8 cellular contexts compared by ENCODE assay signal in genomic region chr19:4246767-4247593, GRCh38. TPM values are rescaled to one million over a fixed set of nuclear protein-coding genes. Genes with fewer than 3 reads are reported as not detected.
A peak's percentile ranks its signal among the peaks of the same experiment; 100 is the strongest.
DNase-seq lines count a peak whose midpoint lies in the region; ATAC-seq and TF ChIP-seq lines count a peak whose summit lies in the region.

Gene YJU2 (plus strand): TSS chr19:4247080. CDS start chr19:4247147, 67 bp downstream.

- H3K9me3 ChIP-seq in IMR-90 (ENCODE audit: control insufficient read depth, insufficient read depth, low read length) (peaks cover under 1% of the 10 kb centered on the region; the same call in 1 of the 2 replicates), OCI-LY7 (ENCODE audit: low read length) (peaks cover 3% of the 10 kb centered on the region; the same call in 1 of the 2 replicates)

- POLR2A ChIA-PET in IMR-90 (lab: Charles Lee; ENCODE audit: unreplicated experiment) (no interaction called here), OCI-LY7 (lab: Charles Lee) (interaction anchor here (0.6 to 1.2 kb wide), 2 partner anchors 20 to 259 kb away, joined by 3 to 8 read pairs; no protein-coding TSS in a partner anchor)

- peak within 1 kb of the TSS; percentile 90; the same call in 1 of the 2 replicates for H3K23ac ChIP-seq in IMR-90 (ENCODE audit: low read depth, low read length)

- H3K4me1 ChIP-seq in IMR-90 (ENCODE audit: control insufficient read depth, insufficient read depth, low read length), result no peaks in the 10 kb centered on the region
- peaks cover 27% of the 10 kb centered on the region for H3K4me1 ChIP-seq in OCI-LY7 (ENCODE audit: insufficient read depth, low read length, poor library complexity, severe bottlenecking)

- TF ChIP-seq POLR2A in IMR-90 (IDR thresholded peaks at IDR 0.05; ENCODE audit: low read depth, low read length), result peak; percentile 92

- H3K9ac ChIP-seq in IMR-90 (ENCODE audit: low read depth, low read length), result peak within 1 kb of the TSS; percentile 83

- H4K91ac ChIP-seq in IMR-90 (ENCODE audit: insufficient read depth, low read depth, low read length), result peak within 1 kb of the TSS; percentile 93

- peak within 1 kb of the TSS; percentile 96 for H3K4ac ChIP-seq in IMR-90 (ENCODE audit: low read depth, low read length)

- peak; percentile 97 for DNase-seq in DMS153 (lab: John Stamatoyannopoulos, UW)
- peak; percentile 99 for DNase-seq in IMR-90
- peak; percentile 100 for DNase-seq in OCI-LY7 (ENCODE audit: low spot score)
- peak; percentile 98 for DNase-seq in activated T-cell treated with anti-CD3 and anti-CD28 coated beads for 1 hour (ENCODE audit: low read depth)
- peak; percentile 99 for DNase-seq in epidermal melanocyte (ENCODE audit: insufficient read length, low spot score)
- peak; percentile 90 for DNase-seq in middle frontal gyrus (ENCODE audit: extremely low spot score, low spot score)
- peak; percentile 95 to 98 for DNase-seq in stimulated activated CD8-positive, alpha-beta memory T cell treated with anti-CD3 and anti-CD28 coated beads, Interleukin-2, amount 100 ng/mL, for 48 hours (ENCODE audit: low read depth in 2 of 2)

- dilution Hi-C loops in IMR-90 (cut with HindIII; ENCODE audit: low sequenced_read_pairs, unreplicated experiment), result no loop called here

- H3K14ac ChIP-seq in IMR-90 (replicated peaks; ENCODE audit: low read depth, low read length), result peak within 1 kb of the TSS; percentile 95

- peak within 1 kb of the TSS; percentile 69 for H2BK120ac ChIP-seq in IMR-90 (ENCODE audit: low read depth, low read length)

- BruUV-seq in IMR-90 (replicated peaks; lab: Mats Ljungman, UMichigan), result no TSS peak
- TSS peak; percentile 95 for BruUV-seq in OCI-LY7 (replicated peaks; lab: Mats Ljungman, UMichigan)

- H3K4me3 ChIP-seq in IMR-90 (ENCODE audit: insufficient read depth, low read depth, low read length) (peak within 1 kb of the TSS; percentile 64), OCI-LY7 (ENCODE audit: low read depth, low read length, poor library complexity, severe bottlenecking) (peak within 1 kb of the TSS; percentile 74)

- no CpG with 5 or more reads among the region's 45 CpGs for WGBS in IMR-90 (ENCODE audit: extremely low coverage in 2 of 2, insufficient read length in 1 of 2), 2 experiments

- peak within 1 kb of the TSS; percentile 96 for H4K5ac ChIP-seq in IMR-90 (ENCODE audit: low read depth, low read length)

- H2BK20ac ChIP-seq in IMR-90 (ENCODE audit: low read depth, low read length), result peak within 1 kb of the TSS; percentile 50; the same call in 1 of the 2 replicates

- H3K27me3 ChIP-seq in IMR-90 (ENCODE audit: control insufficient read depth, insufficient read depth, low read length), result no peaks in the 10 kb centered on the region

- H3K18ac ChIP-seq in IMR-90 (ENCODE audit: low read depth, low read length), result peak within 1 kb of the TSS; percentile 87

- H2AFZ ChIP-seq in IMR-90 (replicated peaks; ENCODE audit: low read length, poor library complexity) (peak within 1 kb of the TSS; percentile 89), OCI-LY7 (ENCODE audit: low read length) (peak within 1 kb of the TSS; percentile 89)

- H2BK15ac ChIP-seq in IMR-90 (ENCODE audit: low read depth, low read length), result peak within 1 kb of the TSS; percentile 17; the same call in 1 of the 3 replicates

- TF ChIP-seq CTCF in IMR-90 (conservative IDR thresholded peaks at IDR 0.05; ENCODE audit: low read depth, low read length), result peak; percentile 69
- TF ChIP-seq CTCF in OCI-LY7 (conservative IDR thresholded peaks at IDR 0.05; ENCODE audit: low read length), result peak; percentile 86

- H2AK9ac ChIP-seq in IMR-90 (replicated peaks; ENCODE audit: low read depth, low read length, poor library complexity), result peak within 1 kb of the TSS; percentile 95

- H2BK5ac ChIP-seq in IMR-90 (ENCODE audit: low read depth, low read length, poor library complexity, severe bottlenecking), result peak within 1 kb of the TSS; percentile 82

- peak; percentile 50 for TF ChIP-seq RAD21 in IMR-90 (IDR thresholded peaks at IDR 0.05; ENCODE audit: low read length)

- CTCF ChIA-PET in IMR-90 (lab: Yijun Ruan, JAX) (interaction anchor here (0.6 kb wide), 3 partner anchors 10 to 857 kb away, joined by 3 to 5 read pairs (median 3); no protein-coding TSS in a partner anchor), OCI-LY7 (lab: Charles Lee; ENCODE audit: unreplicated experiment) (no interaction called here)

- no peaks in the 10 kb centered on the region for H3K9me2 ChIP-seq in OCI-LY7 (ENCODE audit: insufficient read depth, low read length)

- H3K79me1 ChIP-seq in IMR-90 (ENCODE audit: low read depth in 1 of 2, low read length in 2 of 2), result peaks cover 13 to 17% of the 10 kb centered on the region in 2 experiments; a peak in 3 of 4 replicates

- in situ Hi-C loops in IMR-90 (cut with MboI; ENCODE audit: low sequenced_read_pairs), result no loop called here

- peak within 1 kb of the TSS; percentile 90 for H3K56ac ChIP-seq in IMR-90 (ENCODE audit: extremely low read depth, insufficient read depth, low read length)

- intact Hi-C loops in IMR-90 (cut with micrococcal nuclease) (no loop called here), OCI-LY7 (cut with micrococcal nuclease; ENCODE audit: unreplicated experiment) (loop anchor here (2.0 to 5.0 kb wide), 3 partner anchors 64 to 260 kb away; partner anchors contain the start of genes ANKRD24, EEF2, SIRT6 and ZBTB7A)

- H4K8ac ChIP-seq in IMR-90 (ENCODE audit: low read depth in 2 of 2, low read length in 2 of 2), result peak within 1 kb of the TSS; percentile 99

- 0 out of 2 replicates have a peak, but pooled peaks cover 6% of the 10 kb centered on the region for H3K9me1 ChIP-seq in IMR-90 (ENCODE audit: insufficient read depth, low read length)

- H3K79me2 ChIP-seq in OCI-LY7 (ENCODE audit: insufficient read depth, low read depth, low read length), result peaks cover 14% of the 10 kb centered on the region

- H3K27ac ChIP-seq in IMR-90 (ENCODE audit: insufficient read depth, low read length), result peak within 1 kb of the TSS; percentile 79
- peak within 1 kb of the TSS; percentile 83 for H3K27ac ChIP-seq in OCI-LY7 (ENCODE audit: low read depth, low read length, poor library complexity, severe bottlenecking)

- peak within 1 kb of the TSS; percentile 89 for H3K4me2 ChIP-seq in IMR-90 (ENCODE audit: low read depth, low read length)
- H3K4me2 ChIP-seq in OCI-LY7 (ENCODE audit: low read length), result peak within 1 kb of the TSS; percentile 79

- H3K36me3 ChIP-seq in IMR-90 (ENCODE audit: control insufficient read depth, insufficient read depth, low read length), result peaks cover 21% of the 10 kb centered on the region
- H3K36me3 ChIP-seq in OCI-LY7 (ENCODE audit: insufficient read depth, low read length), result peaks cover 37% of the 10 kb centered on the region

- ATAC-seq in GM21528 (IDR thresholded peaks at IDR 0.05; ENCODE audit: low FRiP score, unreplicated experiment), result peak; percentile 81
- ATAC-seq in IMR-90 (ENCODE audit: low read depth), result peak; percentile 99

- H4K20me1 ChIP-seq in IMR-90 (ENCODE audit: insufficient read depth, low read length), result no peaks in the 10 kb centered on the region
- H4K20me1 ChIP-seq in OCI-LY7 (ENCODE audit: insufficient read depth, low read length), result peaks cover 6% of the 10 kb centered on the region; the same call in 1 of the 2 replicates

- peak within 1 kb of the TSS; percentile 74 for H2AK5ac ChIP-seq in IMR-90 (ENCODE audit: low read depth, low read length)

TF ChIP-seq in IMR-90, 13 proteins besides CTCF, POLR2A, EP300 and RAD21:
- peak; percentile 0; the same call in 1 of the 2 replicates for TF ChIP-seq MAFK (IDR thresholded peaks at IDR 0.05; ENCODE audit: low read depth, low read length)
- no peak for TF ChIP-seq RCOR1 (IDR thresholded peaks at IDR 0.05; ENCODE audit: insufficient replicate concordance, low read length)
- peak; percentile 15; the same call in 1 of the 2 replicates for TF ChIP-seq CEBPB (IDR thresholded peaks at IDR 0.05; ENCODE audit: low read depth, low read length)
- TF ChIP-seq FOS (IDR thresholded peaks at IDR 0.05; ENCODE audit: low read depth, low read length), result peak; percentile 93
- peak; percentile 64 for TF ChIP-seq USF2 (IDR thresholded peaks at IDR 0.05; ENCODE audit: low read depth, low read length)
- TF ChIP-seq RFX5 (IDR thresholded peaks at IDR 0.05; ENCODE audit: low read depth, low read length), result no peak
- peak; percentile 65; the same call in 1 of the 2 replicates for TF ChIP-seq MAZ (IDR thresholded peaks at IDR 0.05; ENCODE audit: borderline replicate concordance, low read depth, low read length)
- peak; percentile 85; the same call in 1 of the 2 replicates for TF ChIP-seq MXI1 (IDR thresholded peaks at IDR 0.05; ENCODE audit: borderline replicate concordance, low read depth, low read length)
- no peak for TF ChIP-seq CHD1 (IDR thresholded peaks at IDR 0.05; ENCODE audit: low read depth, low read length)
- no peak; the same call in 1 of the 2 replicates for TF ChIP-seq SMC3 (IDR thresholded peaks at IDR 0.05; ENCODE audit: low read depth, low read length)

RNA-seq across cellular contexts. Expression of gene YJU2, which starts in this region (rescaled TPM):
- total RNA-seq in IMR-90 (2012; rRNA removed), result 15.6 and 20.3 TPM in 2 replicates
- 18.8 and 18.9 TPM in 2 replicates for polyA plus RNA-seq in IMR-90 (2012; rRNA removed)
- polyA plus RNA-seq in IMR-90 (2012; cell fraction: cytosol; rRNA removed), result 19.0 and 22.4 TPM in 2 replicates
- 14.6 and 17.9 TPM in 2 replicates for polyA plus RNA-seq in IMR-90 (2012; cell fraction: nucleus; rRNA removed; ENCODE audit: low replicate concordance)
- total RNA-seq in OCI-LY7 (2014; rRNA removed; shearing (Covaris generic)), result 37.8 and 38.2 TPM in 2 replicates
- total RNA-seq in OCI-LY7 (2022), result 31.6 and 35.0 TPM in 2 replicates

Comparison
In these comparisons a context has a peak if more than half of its experiments do, and no peak if none do; other contexts are left out.
1. Peak in every context shown above with its lines: DNase-seq, ATAC-seq, H3K4me3 ChIP-seq and H3K27ac ChIP-seq.